In genomic region chr1:183209533-183210158, GRCh38 we compare ENCODE assay signal across 9 cellular contexts. TPM values are rescaled to one million over a fixed set of nuclear protein-coding genes. Genes with fewer than 3 reads are reported as not detected.
DNase-seq lines count a peak whose midpoint lies in the region; ATAC-seq, FAIRE-seq and TF ChIP-seq lines count a peak whose summit lies in the region.
"Had no signal": no experiment of that assay in that cellular context is flagged by ENCODE, and none has a peak within 500 bp of the region (broad histone marks: within the 10 kb centered on the region; RNA-seq: fewer than 3 reads in every experiment).

No MANE protein-coding gene starts in this region.

- peaks cover 7% of the 10 kb centered on the region for H3K4me1 ChIP-seq in astrocyte (ENCODE audit: insufficient read depth, low read length)

- no peaks in the 10 kb centered on the region for H4K20me1 ChIP-seq in astrocyte (ENCODE audit: insufficient read depth, low read length)

- H3K9me3 Mint-ChIP-seq in astrocyte (ENCODE audit: unreplicated experiment): peaks cover 6% of the 10 kb centered on the region
- H3K9me3 Mint-ChIP-seq in T-helper 2 cell treated with Interferon-gamma antibody and Interleukin-4, amounts not matched to agents 5 μg/mL and 100 μg/mL, for 36 hours: no peaks in the 10 kb centered on the region

- H3K4me2 ChIP-seq in astrocyte (ENCODE audit: low read length): no peak overlapping the region

- H3K27ac ChIP-seq in astrocyte (ENCODE audit: low read depth, low read length): no peak overlapping the region

- H2AFZ ChIP-seq in astrocyte (ENCODE audit: low read depth, low read length): peak overlapping the region; percentile 56

- H3K27me3 ChIP-seq in astrocyte (ENCODE audit: insufficient read depth, low read length): no peaks in the 10 kb centered on the region

- H3K27me3 Mint-ChIP-seq in astrocyte (ENCODE audit: low read depth, unreplicated experiment): peaks cover 6% of the 10 kb centered on the region
- H3K27me3 Mint-ChIP-seq in T-helper 2 cell treated with Interferon-gamma antibody and Interleukin-4, amounts not matched to agents 5 μg/mL and 100 μg/mL, for 36 hours (ENCODE audit: low read depth): peaks cover 26% of the 10 kb centered on the region

- no peak overlapping the region for H3K27ac Mint-ChIP-seq in astrocyte (ENCODE audit: unreplicated experiment)
- H3K27ac Mint-ChIP-seq in T-helper 2 cell treated with Interferon-gamma antibody and Interleukin-4, amounts not matched to agents 5 μg/mL and 100 μg/mL, for 36 hours: no peak overlapping the region
- H3K27ac Mint-ChIP-seq: B cell had no signal

- no peaks in the 10 kb centered on the region for H3K36me3 ChIP-seq in astrocyte (ENCODE audit: insufficient read depth, low read length)

- no peak for FAIRE-seq in astrocyte (lab: Jason Lieb, UNC)

- intact Hi-C loops in sciatic nerve (cut with DNase I): no loop called here

- peaks cover 4% of the 10 kb centered on the region for H3K4me1 Mint-ChIP-seq in astrocyte (ENCODE audit: low read depth, unreplicated experiment)
- no peaks in the 10 kb centered on the region for H3K4me1 Mint-ChIP-seq in T-helper 2 cell treated with Interferon-gamma antibody and Interleukin-4, amounts not matched to agents 5 μg/mL and 100 μg/mL, for 36 hours (ENCODE audit: low read depth)
- H3K4me1 Mint-ChIP-seq: B cell had no signal

- H3K4me3 Mint-ChIP-seq in astrocyte (ENCODE audit: unreplicated experiment): no peak overlapping the region
- H3K4me3 Mint-ChIP-seq in T-helper 2 cell treated with Interferon-gamma antibody and Interleukin-4, amounts not matched to agents 5 μg/mL and 100 μg/mL, for 36 hours: no peak overlapping the region
- H3K4me3 Mint-ChIP-seq: B cell had no signal

- no peaks in the 10 kb centered on the region for H3K36me3 Mint-ChIP-seq in astrocyte (ENCODE audit: low read depth, unreplicated experiment)
- no peaks in the 10 kb centered on the region for H3K36me3 Mint-ChIP-seq in T-helper 2 cell treated with Interferon-gamma antibody and Interleukin-4, amounts not matched to agents 5 μg/mL and 100 μg/mL, for 36 hours (ENCODE audit: low read depth)

- no peak for TF ChIP-seq CTCF in astrocyte (IDR thresholded peaks at IDR 0.05; ENCODE audit: insufficient read depth, low read depth, low read length)

- no peaks in the 10 kb centered on the region for H3K9me3 ChIP-seq in astrocyte (ENCODE audit: insufficient read depth, low read depth, low read length)

- no peak overlapping the region for H3K4me3 ChIP-seq in astrocyte (ENCODE audit: insufficient read depth, low read depth, low read length)

- H3K9ac ChIP-seq in astrocyte (ENCODE audit: low read length): no peak overlapping the region

- H3K79me2 ChIP-seq in astrocyte (ENCODE audit: insufficient read depth, low read length): no peaks in the 10 kb centered on the region

- DNase-seq in NCI-H2029 (lab: John Stamatoyannopoulos, UW): peak; percentile 45
- no peak for DNase-seq in NCI-H2029 treated with DMSO at 0.1 percent for 48 hours (lab: John Stamatoyannopoulos, UW)
- DNase-seq in HT-29 (ENCODE audit: low spot score): peak; percentile 32
- DNase-seq in astrocyte (ENCODE audit: low read depth): peak; percentile 74
- DNase-seq in sciatic nerve (ENCODE audit: low spot score): no peak
- no peak for DNase-seq in T-helper 2 cell treated with Interferon-gamma antibody and Interleukin-4, amounts not matched to agents 5 μg/mL and 100 μg/mL, for 36 hours (ENCODE audit: low spot score)
- DNase-seq in activated T-cell treated with anti-CD3 and anti-CD28 coated beads, Interleukin-2, amount 50 U/mL, for 48 hours: no peak

- ATAC-seq in sciatic nerve (peak; percentile 36), HG02884 (IDR thresholded peaks at IDR 0.05; ENCODE audit: unreplicated experiment) (no peak)

RNA-seq across cellular contexts. Expression of gene LAMC2, which starts 23.6 kb away (rescaled TPM):
- 4.3 and 5.0 TPM in 2 replicates for total RNA-seq in HT-29 (2014; rRNA removed; shearing (Covaris generic))
- 8.0 and 13.9 TPM in 2 replicates for total RNA-seq in astrocyte
- total RNA-seq in sciatic nerve: 3.4 TPM
- total RNA-seq: B cell had no signal

Comparison
In these comparisons a context has a peak if more than half of its experiments do, and no peak if none do; other contexts are left out.
1. DNase-seq: peak in NCI-H2029 (single experiment), HT-29 (single experiment) and astrocyte (single experiment); none in NCI-H2029 treated with DMSO at 0.1 percent for 48 hours (single experiment), sciatic nerve (single experiment), T-helper 2 cell treated with Interferon-gamma antibody and Interleukin-4, amounts not matched to agents 5 μg/mL and 100 μg/mL, for 36 hours (single experiment) and activated T-cell treated with anti-CD3 and anti-CD28 coated beads, Interleukin-2, amount 50 U/mL, for 48 hours (0 of 2).